18 cellular contexts compared by ENCODE assay signal in genomic region chr9:36127652-36128244, GRCh38. TPM values are rescaled to one million over a fixed set of nuclear protein-coding genes. Genes with fewer than 3 reads are reported as not detected.
A peak's percentile ranks its signal among the peaks of the same experiment; 100 is the strongest.
DNase-seq lines count a peak whose midpoint lies in the region; ATAC-seq and TF ChIP-seq lines count a peak whose summit lies in the region.
"Had no signal": no experiment of that assay in that cellular context is flagged by ENCODE, and none has a peak within 500 bp of the region (broad histone marks: within the 10 kb centered on the region; RNA-seq: fewer than 3 reads in every experiment).

No MANE protein-coding gene starts in this region.

- H3K27ac ChIP-seq in neuronal stem cell (replicated peaks; ENCODE audit: low read length): no peak overlapping the region

- no peak overlapping the region for H2BK12ac ChIP-seq in neuronal stem cell (ENCODE audit: low read length)

- H3K27me3 ChIP-seq in neuronal stem cell (ENCODE audit: control insufficient read depth in 3 of 3, insufficient read depth in 3 of 3, low read depth in 1 of 3, low read length in 3 of 3): peaks cover 0 to 6% (median 0%) of the 10 kb centered on the region in 3 experiments
- H3K27me3 ChIP-seq: heart right ventricle had no signal

- no peak overlapping the region for H3K4me2 ChIP-seq in neuronal stem cell (ENCODE audit: insufficient read depth, low read length, poor library complexity, severe bottlenecking)

- H3K14ac ChIP-seq in neuronal stem cell (ENCODE audit: low read length): no peak overlapping the region

- H3K4me3 ChIP-seq in neuronal stem cell (ENCODE audit: low read length in 2 of 2): no peak overlapping the region
- H3K4me3 ChIP-seq: heart right ventricle had no signal

- WGBS in neuronal stem cell (ENCODE audit: extremely low coverage in 2 of 2, insufficient read length in 2 of 2, insufficient replicate concordance in 1 of 2), 2 donors: no CpG with 5 or more reads among the region's 5 CpGs

- H2AK5ac ChIP-seq in neuronal stem cell (ENCODE audit: low read depth, low read length): no peak overlapping the region

- peak overlapping the region; percentile 48 to 58 for H3K4me3 Mint-ChIP-seq in effector memory CD8-positive, alpha-beta T cell
- H3K4me3 Mint-ChIP-seq: nephron; T-helper 2 cell treated with Interferon-gamma antibody and Interleukin-4, amounts not matched to agents 5 μg/mL and 100 μg/mL, for 36 hours had no signal

- no peak overlapping the region for H4K91ac ChIP-seq in neuronal stem cell (ENCODE audit: low read depth, low read length, poor library complexity)

- no peak overlapping the region for H2AFZ ChIP-seq in neuronal stem cell (ENCODE audit: low read length)

- H3K4ac ChIP-seq in neuronal stem cell (ENCODE audit: low read length): no peak overlapping the region

- peaks cover 18 to 22% of the 10 kb centered on the region in 2 donors for H3K4me1 Mint-ChIP-seq in effector memory CD8-positive, alpha-beta T cell (ENCODE audit: low read depth in 2 of 2)
- H3K4me1 Mint-ChIP-seq: nephron had no signal

- H2BK5ac ChIP-seq in neuronal stem cell (ENCODE audit: low read length): no peak overlapping the region

- no peak overlapping the region for H4K8ac ChIP-seq in neuronal stem cell (ENCODE audit: low read depth, low read length)

- H3K36me3 ChIP-seq in neuronal stem cell (replicated peaks in 1 of 2; ENCODE audit: control insufficient read depth in 2 of 2, insufficient read depth in 2 of 2, low read length in 2 of 2): peaks cover 1 to 13% of the 10 kb centered on the region in 2 donors

- peak overlapping the region; percentile 31 to 77 for H3K27ac Mint-ChIP-seq in effector memory CD8-positive, alpha-beta T cell
- H3K27ac Mint-ChIP-seq: nephron had no signal

- no peaks in the 10 kb centered on the region for H3K27me3 Mint-ChIP-seq in effector memory CD8-positive, alpha-beta T cell

- H3K23ac ChIP-seq in neuronal stem cell (ENCODE audit: low read depth, low read length, poor library complexity): no peak overlapping the region

- no peak overlapping the region for H3K9ac ChIP-seq in neuronal stem cell (ENCODE audit: low read depth, low read length, poor library complexity)

- no peaks in the 10 kb centered on the region for H3K4me1 ChIP-seq in neuronal stem cell (ENCODE audit: control insufficient read depth in 2 of 2, insufficient read depth in 1 of 2, low read depth in 1 of 2, low read length in 2 of 2)

- H2BK120ac ChIP-seq in neuronal stem cell (ENCODE audit: low read depth, low read length): no peak overlapping the region

- no peaks in the 10 kb centered on the region for H3K36me3 Mint-ChIP-seq in effector memory CD8-positive, alpha-beta T cell (ENCODE audit: insufficient read depth)

- no peaks in the 10 kb centered on the region for H3K79me1 ChIP-seq in neuronal stem cell (ENCODE audit: low read depth, low read length)

- H3K9me3 Mint-ChIP-seq in effector memory CD8-positive, alpha-beta T cell: no peaks in the 10 kb centered on the region
- H3K9me3 Mint-ChIP-seq: nephron; T-helper 2 cell treated with Interferon-gamma antibody and Interleukin-4, amounts not matched to agents 5 μg/mL and 100 μg/mL, for 36 hours had no signal

- H3K9me3 ChIP-seq in neuronal stem cell (replicated peaks in 1 of 2; ENCODE audit: control insufficient read depth in 2 of 2, insufficient read depth in 1 of 2, low read depth in 1 of 2, low read length in 2 of 2): no peaks in the 10 kb centered on the region
- H3K9me3 ChIP-seq: heart right ventricle had no signal

- no peak overlapping the region for H2BK15ac ChIP-seq in neuronal stem cell (ENCODE audit: low read length)

- TF ChIP-seq CTCF in omental fat pad (IDR thresholded peaks at IDR 0.05): no peak

- no peak overlapping the region for H3K18ac ChIP-seq in neuronal stem cell (ENCODE audit: low read length)

- ATAC-seq in effector memory CD8-positive, alpha-beta T cell (replicated peaks): peak; percentile 92
- peak; percentile 43 for ATAC-seq in omental fat pad (ENCODE audit: low FRiP score)
- ATAC-seq: esophagus mucosa had no signal

- DNase-seq in GF-D8 (lab: John Stamatoyannopoulos, UW): peak; percentile 92
- DNase-seq in NOMO-1 (lab: John Stamatoyannopoulos, UW; ENCODE audit: unreplicated experiment in 2 of 2): peak; percentile 90 to 97
- DNase-seq in effector memory CD8-positive, alpha-beta T cell: no peak
- DNase-seq in omental fat pad (ENCODE audit: low spot score): no peak
- no peak for DNase-seq in DMS79 treated with DMSO at 0.1 percent for 48 hours (lab: John Stamatoyannopoulos, UW)
- no peak for DNase-seq in NCI-H1436 treated with DMSO at 0.1 percent for 48 hours (lab: John Stamatoyannopoulos, UW)
- DNase-seq in NCI-H345 treated with DMSO at 0.1 percent for 48 hours (lab: John Stamatoyannopoulos, UW; ENCODE audit: unreplicated experiment): no peak
- no peak for DNase-seq in neuronal stem cell (ENCODE audit: low spot score)
- DNase-seq: activated CD4-positive, alpha-beta T cell treated with anti-CD3 and anti-CD28 coated beads, Interleukin-2, amount 50 U/mL, for 4 hours; dermis blood vessel endothelial cell; heart right ventricle; NCI-H1092 treated with DMSO at 0.1 percent for 48 hours; stimulated activated CD4-positive, alpha-beta T cell treated with anti-CD3 and anti-CD28 coated beads, Interleukin-4, amount 100 ng/mL, for 1 hour had no signal

RNA-seq across cellular contexts. Expression of gene GLIPR2, which starts 8.8 kb away (rescaled TPM):
- 10 to 100 TPM; 13.6 to 71.1 (median 42.2) TPM for total RNA-seq in omental fat pad
- 29.4 TPM for polyA plus RNA-seq in neuronal stem cell (2013, experiment 1 of 2)
- 30.0 TPM for polyA plus RNA-seq in neuronal stem cell (2013, experiment 2 of 2)

RNA-seq across cellular contexts. Expression of gene CCIN, which starts 41.4 kb away (rescaled TPM):
- total RNA-seq in omental fat pad: 1 to 10 TPM in 1 of 4 donors, under 1 TPM in 2, not detected in 1; 0.65 to 2.5 (median 0.95) TPM
- 0.03 TPM for polyA plus RNA-seq in neuronal stem cell (2013, experiment 1 of 2)
- 0.03 TPM for polyA plus RNA-seq in neuronal stem cell (2013, experiment 2 of 2)
- total RNA-seq: esophagus mucosa, G401, NCI-H460 had no signal

Comparison
In these comparisons a context has a peak if more than half of its experiments do, and no peak if none do; other contexts are left out.
1. DNase-seq: peak in GF-D8 (single experiment) and NOMO-1 (2 of 2); none in effector memory CD8-positive, alpha-beta T cell (0 of 3), omental fat pad (single experiment), DMS79 treated with DMSO at 0.1 percent for 48 hours (single experiment), NCI-H1436 treated with DMSO at 0.1 percent for 48 hours (single experiment), NCI-H345 treated with DMSO at 0.1 percent for 48 hours (single experiment) and neuronal stem cell (single experiment).